Comparison of ENCODE assay signal across 1 cellular context in the genomic region with DNA sequence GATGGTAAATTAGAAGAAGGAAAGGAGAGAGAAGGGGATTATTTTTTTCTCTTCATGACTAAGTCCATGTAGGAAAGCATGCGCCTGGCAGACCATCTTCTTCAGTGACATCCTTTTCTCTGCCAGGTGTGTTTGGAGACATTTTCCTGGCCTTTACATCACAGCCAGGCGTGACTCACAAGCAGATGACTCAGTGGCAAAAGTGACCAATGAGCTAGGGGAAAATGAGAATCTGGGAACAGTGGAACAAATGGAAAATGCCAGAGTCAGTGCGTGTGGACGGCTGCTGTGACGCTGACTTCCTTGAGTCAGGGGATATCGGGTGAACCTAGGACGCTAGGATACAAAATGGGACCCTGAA.
TF ChIP-seq lines count a peak whose summit lies in the region.

No MANE protein-coding gene starts in this region.

TF ChIP-seq in SK-N-SH, 30 proteins besides CTCF, POLR2A, EP300 and RAD21 (continued from another document):
- TF ChIP-seq, protein P1, sequence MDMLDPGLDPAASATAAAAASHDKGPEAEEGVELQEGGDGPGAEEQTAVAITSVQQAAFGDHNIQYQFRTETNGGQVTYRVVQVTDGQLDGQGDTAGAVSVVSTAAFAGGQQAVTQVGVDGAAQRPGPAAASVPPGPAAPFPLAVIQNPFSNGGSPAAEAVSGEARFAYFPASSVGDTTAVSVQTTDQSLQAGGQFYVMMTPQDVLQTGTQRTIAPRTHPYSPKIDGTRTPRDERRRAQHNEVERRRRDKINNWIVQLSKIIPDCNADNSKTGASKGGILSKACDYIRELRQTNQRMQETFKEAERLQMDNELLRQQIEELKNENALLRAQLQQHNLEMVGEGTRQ (IDR thresholded peaks at IDR 0.05; ENCODE audit: borderline replicate concordance, low read depth, low read length) = no peak
- peak; percentile 92 for TF ChIP-seq FOSL2 (IDR thresholded peaks at IDR 0.05; ENCODE audit: borderline replicate concordance, low read depth)
- TF ChIP-seq SIN3A (IDR thresholded peaks at IDR 0.05; ENCODE audit: borderline replicate concordance, low read depth, low read length) = no peak
- no peak for TF ChIP-seq RXRA (IDR thresholded peaks at IDR 0.05; ENCODE audit: borderline replicate concordance, low read depth)
- no peak for TF ChIP-seq CHD2 (IDR thresholded peaks at IDR 0.05; ENCODE audit: low read length, partially characterized antibody)
- TF ChIP-seq, protein P2, sequence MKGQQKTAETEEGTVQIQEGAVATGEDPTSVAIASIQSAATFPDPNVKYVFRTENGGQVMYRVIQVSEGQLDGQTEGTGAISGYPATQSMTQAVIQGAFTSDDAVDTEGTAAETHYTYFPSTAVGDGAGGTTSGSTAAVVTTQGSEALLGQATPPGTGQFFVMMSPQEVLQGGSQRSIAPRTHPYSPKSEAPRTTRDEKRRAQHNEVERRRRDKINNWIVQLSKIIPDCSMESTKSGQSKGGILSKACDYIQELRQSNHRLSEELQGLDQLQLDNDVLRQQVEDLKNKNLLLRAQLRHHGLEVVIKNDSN (IDR thresholded peaks at IDR 0.05; ENCODE audit: borderline replicate concordance, low read depth) = no peak
- TF ChIP-seq, protein P3, sequence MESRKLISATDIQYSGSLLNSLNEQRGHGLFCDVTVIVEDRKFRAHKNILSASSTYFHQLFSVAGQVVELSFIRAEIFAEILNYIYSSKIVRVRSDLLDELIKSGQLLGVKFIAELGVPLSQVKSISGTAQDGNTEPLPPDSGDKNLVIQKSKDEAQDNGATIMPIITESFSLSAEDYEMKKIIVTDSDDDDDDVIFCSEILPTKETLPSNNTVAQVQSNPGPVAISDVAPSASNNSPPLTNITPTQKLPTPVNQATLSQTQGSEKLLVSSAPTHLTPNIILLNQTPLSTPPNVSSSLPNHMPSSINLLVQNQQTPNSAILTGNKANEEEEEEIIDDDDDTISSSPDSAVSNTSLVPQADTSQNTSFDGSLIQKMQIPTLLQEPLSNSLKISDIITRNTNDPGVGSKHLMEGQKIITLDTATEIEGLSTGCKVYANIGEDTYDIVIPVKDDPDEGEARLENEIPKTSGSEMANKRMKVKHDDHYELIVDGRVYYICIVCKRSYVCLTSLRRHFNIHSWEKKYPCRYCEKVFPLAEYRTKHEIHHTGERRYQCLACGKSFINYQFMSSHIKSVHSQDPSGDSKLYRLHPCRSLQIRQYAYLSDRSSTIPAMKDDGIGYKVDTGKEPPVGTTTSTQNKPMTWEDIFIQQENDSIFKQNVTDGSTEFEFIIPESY (IDR thresholded peaks at IDR 0.05; ENCODE audit: borderline replicate concordance, low read depth) = no peak
- TF ChIP-seq SMC3 (IDR thresholded peaks at IDR 0.05; ENCODE audit: low read depth, low read length) = no peak
- no peak for TF ChIP-seq FOXM1 (IDR thresholded peaks at IDR 0.05; ENCODE audit: low read depth)
- TF ChIP-seq MXI1 (IDR thresholded peaks at IDR 0.05; ENCODE audit: low read depth, low read length) = no peak
- TF ChIP-seq TEAD4 (IDR thresholded peaks at IDR 0.05; ENCODE audit: borderline replicate concordance, insufficient read depth) = no peak
- no peak for TF ChIP-seq RCOR1 (IDR thresholded peaks at IDR 0.05; ENCODE audit: low read length)
- TF ChIP-seq TAF1 (IDR thresholded peaks at IDR 0.05; ENCODE audit: borderline replicate concordance, low read depth, low read length) = no peak
- TF ChIP-seq, protein P4, sequence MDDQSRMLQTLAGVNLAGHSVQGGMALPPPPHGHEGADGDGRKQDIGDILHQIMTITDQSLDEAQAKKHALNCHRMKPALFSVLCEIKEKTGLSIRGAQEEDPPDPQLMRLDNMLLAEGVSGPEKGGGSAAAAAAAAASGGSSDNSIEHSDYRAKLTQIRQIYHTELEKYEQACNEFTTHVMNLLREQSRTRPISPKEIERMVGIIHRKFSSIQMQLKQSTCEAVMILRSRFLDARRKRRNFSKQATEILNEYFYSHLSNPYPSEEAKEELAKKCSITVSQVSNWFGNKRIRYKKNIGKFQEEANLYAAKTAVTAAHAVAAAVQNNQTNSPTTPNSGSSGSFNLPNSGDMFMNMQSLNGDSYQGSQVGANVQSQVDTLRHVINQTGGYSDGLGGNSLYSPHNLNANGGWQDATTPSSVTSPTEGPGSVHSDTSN (IDR thresholded peaks at IDR 0.05) = 0 out of 2 replicates have a peak, but pooled peaks have one; percentile 10
- no peak for TF ChIP-seq NFIC (IDR thresholded peaks at IDR 0.05; ENCODE audit: borderline replicate concordance)
